ENCODE assay signal across 21 cellular contexts in the genomic region with DNA sequence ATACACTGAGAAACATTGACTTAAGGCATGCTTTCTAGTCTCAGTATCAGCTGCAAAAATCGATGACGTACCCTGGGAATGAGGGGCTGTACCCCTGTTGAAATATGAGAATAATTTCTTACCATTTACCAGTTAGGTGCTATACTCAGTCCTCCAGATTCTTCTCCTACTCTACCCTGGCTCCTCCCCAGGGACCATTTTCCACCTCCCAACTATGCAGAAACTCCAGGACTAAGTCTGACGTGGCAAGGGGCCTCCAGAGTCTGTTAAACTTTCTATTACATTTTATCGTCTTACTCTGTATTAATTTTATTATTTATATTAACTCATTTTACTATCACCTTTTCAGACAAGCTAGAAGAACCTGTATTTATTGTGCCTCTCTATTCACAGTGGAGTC.
DNase-seq lines count a peak whose midpoint lies in the region; ATAC-seq and TF ChIP-seq lines count a peak whose summit lies in the region.
"Had no signal": no experiment of that assay in that cellular context is flagged by ENCODE, and none has a peak within 500 bp of the region (broad histone marks: within the 10 kb centered on the region; RNA-seq: fewer than 3 reads in every experiment).

No MANE protein-coding gene starts in this region.

- no peaks in the 10 kb centered on the region for H3K36me3 Mint-ChIP-seq in activated CD8-positive, alpha-beta T cell treated with anti-CD3 and anti-CD28 coated beads, Interleukin-2, amount 10 ng/mL, durations not matched to agents 7 days and 5 days (ENCODE audit: low read depth)
- H3K36me3 Mint-ChIP-seq: activated naive CD4-positive, alpha-beta T cell treated with anti-CD3 and anti-CD28 coated beads, Interleukin-2, amount 50 U/mL, for 24 hours; WTC11 had no signal

- dilution Hi-C loops in IMR-90 (cut with HindIII; ENCODE audit: low sequenced_read_pairs, unreplicated experiment) = no loop called here

- no peaks in the 10 kb centered on the region for H3K27me3 Mint-ChIP-seq in activated CD8-positive, alpha-beta T cell treated with anti-CD3 and anti-CD28 coated beads, Interleukin-2, amount 10 ng/mL, durations not matched to agents 7 days and 5 days (ENCODE audit: low read depth)
- H3K27me3 Mint-ChIP-seq: activated CD4-positive, alpha-beta memory T cell treated with anti-CD3 and anti-CD28 coated beads, Interleukin-2, amount 10 ng/mL, durations not matched to agents 7 days and 5 days; activated naive CD4-positive, alpha-beta T cell treated with anti-CD3 and anti-CD28 coated beads, Interleukin-2, amount 50 U/mL, for 24 hours; activated T-cell treated with anti-CD3 and anti-CD28 coated beads, Interleukin-2, amount 50 U/mL, for 24 hours; effector memory CD8-positive, alpha-beta T cell; stimulated activated naive CD8-positive, alpha-beta T cell treated with anti-CD3 and anti-CD28 coated beads, Interleukin-15, amount 100 ng/mL, for 72 hours had no signal

- no peak overlapping the region for H4K8ac ChIP-seq in IMR-90 (ENCODE audit: low read depth in 2 of 2, low read length in 2 of 2)

- no peak overlapping the region for H3K4me3 Mint-ChIP-seq in activated CD8-positive, alpha-beta T cell treated with anti-CD3 and anti-CD28 coated beads, Interleukin-2, amount 10 ng/mL, durations not matched to agents 7 days and 5 days
- H3K4me3 Mint-ChIP-seq: activated CD4-positive, alpha-beta memory T cell treated with anti-CD3 and anti-CD28 coated beads, Interleukin-2, amount 10 ng/mL, durations not matched to agents 7 days and 5 days; activated naive CD4-positive, alpha-beta T cell treated with anti-CD3 and anti-CD28 coated beads, Interleukin-2, amount 50 U/mL, for 24 hours; activated T-cell treated with anti-CD3 and anti-CD28 coated beads, Interleukin-2, amount 50 U/mL, for 24 hours; effector memory CD8-positive, alpha-beta T cell; stimulated activated naive CD8-positive, alpha-beta T cell treated with anti-CD3 and anti-CD28 coated beads, Interleukin-15, amount 100 ng/mL, for 72 hours; T-helper 1 cell treated with Interleukin-12 subunit alpha and Interleukin-12 subunit beta and Interleukin-4 antibody, amounts not matched to agents 30 μg/mL and 1 μg/mL, for 36 hours; WTC11 had no signal

- POLR2A ChIA-PET in IMR-90 (lab: Charles Lee; ENCODE audit: unreplicated experiment) = no interaction called here
- POLR2A ChIA-PET in activated CD8-positive, alpha-beta T cell treated with anti-CD3 and anti-CD28 coated beads, Interleukin-2, amount 10 ng/mL, durations not matched to agents 7 days and 5 days (lab: Charles Lee) = no interaction called here

- no peaks in the 10 kb centered on the region for H3K79me2 ChIP-seq in hepatocyte

- in situ Hi-C loops in IMR-90 (cut with MboI; ENCODE audit: low sequenced_read_pairs) = no loop called here

- no peaks in the 10 kb centered on the region for H3K9me1 ChIP-seq in IMR-90 (ENCODE audit: insufficient read depth, low read length)

- H3K27ac ChIP-seq in IMR-90 (ENCODE audit: insufficient read depth, low read length) (no peak overlapping the region), caudate nucleus (ENCODE audit: low read depth, low read length) (peak overlapping the region; percentile 32), hepatocyte (peak overlapping the region; percentile 28), thoracic aorta (peak overlapping the region; percentile 72 to 75), body of pancreas (no peak overlapping the region)
- H3K27ac ChIP-seq: HL-60 had no signal

- H3K36me3 ChIP-seq in IMR-90 (ENCODE audit: control insufficient read depth, insufficient read depth, low read length) (no peaks in the 10 kb centered on the region), hepatocyte (replicated peaks; ENCODE audit: insufficient read depth, low read depth) (no peaks in the 10 kb centered on the region), thoracic aorta (no peaks in the 10 kb centered on the region), body of pancreas (replicated peaks in 1 of 2; ENCODE audit: insufficient read depth in 1 of 2, low read depth in 2 of 2) (no peaks in the 10 kb centered on the region)

- no peak for TF ChIP-seq POLR2A in IMR-90 (IDR thresholded peaks at IDR 0.05; ENCODE audit: low read depth, low read length)
- no peak for TF ChIP-seq POLR2A in body of pancreas (IDR thresholded peaks at IDR 0.05)

- H3K27ac Mint-ChIP-seq in activated CD8-positive, alpha-beta T cell treated with anti-CD3 and anti-CD28 coated beads, Interleukin-2, amount 10 ng/mL, durations not matched to agents 7 days and 5 days = no peak overlapping the region
- H3K27ac Mint-ChIP-seq: activated CD4-positive, alpha-beta memory T cell treated with anti-CD3 and anti-CD28 coated beads, Interleukin-2, amount 10 ng/mL, durations not matched to agents 7 days and 5 days; activated naive CD4-positive, alpha-beta T cell treated with anti-CD3 and anti-CD28 coated beads, Interleukin-2, amount 50 U/mL, for 24 hours; activated T-cell treated with anti-CD3 and anti-CD28 coated beads, Interleukin-2, amount 50 U/mL, for 24 hours; effector memory CD8-positive, alpha-beta T cell; stimulated activated naive CD8-positive, alpha-beta T cell treated with anti-CD3 and anti-CD28 coated beads, Interleukin-15, amount 100 ng/mL, for 72 hours; T-helper 1 cell treated with Interleukin-12 subunit alpha and Interleukin-12 subunit beta and Interleukin-4 antibody, amounts not matched to agents 30 μg/mL and 1 μg/mL, for 36 hours; WTC11 had no signal

- DNase-seq in IMR-90 (no peak), caudate nucleus (lab: John Stamatoyannopoulos, UW) (no peak), hepatocyte (ENCODE audit: low spot score) (no peak), thoracic aorta (ENCODE audit: low spot score) (no peak), body of pancreas (no peak)
- no peak for DNase-seq in activated CD8-positive, alpha-beta T cell treated with anti-CD3 and anti-CD28 coated beads, Interleukin-2, amount 10 ng/mL, durations not matched to agents 7 days and 5 days
- DNase-seq: activated CD4-positive, alpha-beta memory T cell treated with anti-CD3 and anti-CD28 coated beads, Interleukin-2, amount 10 ng/mL, durations not matched to agents 7 days and 5 days; activated T-cell treated with anti-CD3 and anti-CD28 coated beads, Interleukin-2, amount 50 U/mL, for 24 hours; Calu3; effector memory CD8-positive, alpha-beta T cell; H7; kidney glomerular epithelial cell; NCI-H187 treated with DMSO at 0.1 percent for 48 hours; NCI-H446 treated with DMSO at 0.1 percent for 48 hours; retina; stimulated activated naive CD8-positive, alpha-beta T cell treated with anti-CD3 and anti-CD28 coated beads, Interleukin-15, amount 100 ng/mL, for 72 hours had no signal

- CTCF ChIA-PET in IMR-90 (lab: Yijun Ruan, JAX) = no interaction called here
- CTCF ChIA-PET in activated CD8-positive, alpha-beta T cell treated with anti-CD3 and anti-CD28 coated beads, Interleukin-2, amount 10 ng/mL, durations not matched to agents 7 days and 5 days (lab: Charles Lee) = no interaction called here

- TF ChIP-seq CTCF in IMR-90 (conservative IDR thresholded peaks at IDR 0.05; ENCODE audit: low read depth, low read length) (no peak), hepatocyte (IDR thresholded peaks at IDR 0.05; ENCODE audit: poor library complexity) (no peak), thoracic aorta (IDR thresholded peaks at IDR 0.05) (no peak), body of pancreas (IDR thresholded peaks at IDR 0.05) (no peak)

- H3K9me3 ChIP-seq in IMR-90 (ENCODE audit: control insufficient read depth, insufficient read depth, low read length) = no peaks in the 10 kb centered on the region
- H3K9me3 ChIP-seq in hepatocyte (ENCODE audit: low read depth) = no peaks in the 10 kb centered on the region
- H3K9me3 ChIP-seq in thoracic aorta = no peaks in the 10 kb centered on the region
- H3K9me3 ChIP-seq in body of pancreas = no peaks in the 10 kb centered on the region

- H2BK20ac ChIP-seq in IMR-90 (ENCODE audit: low read depth, low read length) = no peak overlapping the region

- no peak overlapping the region for H3K9ac ChIP-seq in IMR-90 (ENCODE audit: low read depth, low read length)

- H2BK5ac ChIP-seq in IMR-90 (ENCODE audit: low read depth, low read length, poor library complexity, severe bottlenecking) = no peak overlapping the region

- H2BK15ac ChIP-seq in IMR-90 (ENCODE audit: low read depth, low read length) = no peak overlapping the region

- no peak overlapping the region for H2AK5ac ChIP-seq in IMR-90 (ENCODE audit: low read depth, low read length)

- no peak for TF ChIP-seq RAD21 in IMR-90 (IDR thresholded peaks at IDR 0.05; ENCODE audit: low read length)

- no peaks in the 10 kb centered on the region for H3K4me1 ChIP-seq in IMR-90 (ENCODE audit: control insufficient read depth, insufficient read depth, low read length)
- H3K4me1 ChIP-seq in hepatocyte (ENCODE audit: insufficient read depth) = peaks cover 3% of the 10 kb centered on the region
- peaks cover 8 to 32% of the 10 kb centered on the region in 2 donors for H3K4me1 ChIP-seq in thoracic aorta (ENCODE audit: control insufficient read depth in 1 of 2, low read depth in 2 of 2)
- no peaks in the 10 kb centered on the region for H3K4me1 ChIP-seq in body of pancreas

- no peak overlapping the region for H3K18ac ChIP-seq in IMR-90 (ENCODE audit: low read depth, low read length)

- H3K56ac ChIP-seq in IMR-90 (ENCODE audit: extremely low read depth, insufficient read depth, low read length) = no peak overlapping the region

- ATAC-seq in IMR-90 (ENCODE audit: low read depth) (peak; percentile 14; the same call in 1 of the 2 replicates), thoracic aorta (ENCODE audit: insufficient number of reproducible peaks, low FRiP score, low read depth) (no peak), GM21723 (IDR thresholded peaks at IDR 0.05; ENCODE audit: unreplicated experiment) (no peak), body of pancreas (no peak)
- no peak for ATAC-seq in activated CD8-positive, alpha-beta T cell treated with anti-CD3 and anti-CD28 coated beads, Interleukin-2, amount 10 ng/mL, durations not matched to agents 7 days and 5 days
- ATAC-seq: effector memory CD8-positive, alpha-beta T cell; stimulated activated naive CD8-positive, alpha-beta T cell treated with anti-CD3 and anti-CD28 coated beads, Interleukin-15, amount 100 ng/mL, for 72 hours; WTC11 had no signal

- H3K79me1 ChIP-seq in IMR-90 (ENCODE audit: low read depth in 1 of 2, low read length in 2 of 2) = no peaks in the 10 kb centered on the region

- BruUV-seq in IMR-90 (replicated peaks; lab: Mats Ljungman, UMichigan) = no TSS peak

- H3K4ac ChIP-seq in IMR-90 (ENCODE audit: low read depth, low read length) = no peak overlapping the region

- H3K4me3 ChIP-seq in IMR-90 (ENCODE audit: insufficient read depth, low read depth, low read length) (no peak overlapping the region), hepatocyte (no peak overlapping the region), thoracic aorta (peak overlapping the region; percentile 53), body of pancreas (no peak overlapping the region)

- H3K23ac ChIP-seq in IMR-90 (ENCODE audit: low read depth, low read length) = no peak overlapping the region

- no peak overlapping the region for H2BK120ac ChIP-seq in IMR-90 (ENCODE audit: low read depth, low read length)

- no CpG with 5 or more reads among the region's 4 CpGs for WGBS in IMR-90 (ENCODE audit: extremely low coverage in 2 of 2, insufficient read length in 1 of 2), 2 experiments
- WGBS in hepatocyte (ENCODE audit: low lambda C conversion rate, missing lambda C conversion rate) = 81% methylated on average over 4 of the region's 4 CpGs
- WGBS in body of pancreas, 2 donors = 69 to 79% methylated on average over 4 of the region's 4 CpGs

- no peak overlapping the region for H2AFZ ChIP-seq in IMR-90 (replicated peaks; ENCODE audit: low read length, poor library complexity)
- H2AFZ ChIP-seq in hepatocyte = no peak overlapping the region

- H3K27me3 ChIP-seq in IMR-90 (ENCODE audit: control insufficient read depth, insufficient read depth, low read length) (no peaks in the 10 kb centered on the region), hepatocyte (no peaks in the 10 kb centered on the region), thoracic aorta (replicated peaks; ENCODE audit: insufficient read depth) (no peaks in the 10 kb centered on the region), body of pancreas (no peaks in the 10 kb centered on the region)

- H4K20me1 ChIP-seq in IMR-90 (ENCODE audit: insufficient read depth, low read length) (no peaks in the 10 kb centered on the region), hepatocyte (ENCODE audit: insufficient read depth, poor library complexity, severe bottlenecking) (no peaks in the 10 kb centered on the region)

- no peak overlapping the region for H4K5ac ChIP-seq in IMR-90 (ENCODE audit: low read depth, low read length)

- no peaks in the 10 kb centered on the region for H3K9me3 Mint-ChIP-seq in activated CD8-positive, alpha-beta T cell treated with anti-CD3 and anti-CD28 coated beads, Interleukin-2, amount 10 ng/mL, durations not matched to agents 7 days and 5 days (ENCODE audit: insufficient read depth)
- H3K9me3 Mint-ChIP-seq: activated naive CD4-positive, alpha-beta T cell treated with anti-CD3 and anti-CD28 coated beads, Interleukin-2, amount 50 U/mL, for 24 hours; activated T-cell treated with anti-CD3 and anti-CD28 coated beads, Interleukin-2, amount 50 U/mL, for 24 hours; stimulated activated naive CD8-positive, alpha-beta T cell treated with anti-CD3 and anti-CD28 coated beads, Interleukin-15, amount 100 ng/mL, for 72 hours; WTC11 had no signal

- H3K4me2 ChIP-seq in IMR-90 (ENCODE audit: low read depth, low read length) (no peak overlapping the region), hepatocyte (no peak overlapping the region)

- H3K4me1 Mint-ChIP-seq in activated CD8-positive, alpha-beta T cell treated with anti-CD3 and anti-CD28 coated beads, Interleukin-2, amount 10 ng/mL, durations not matched to agents 7 days and 5 days (ENCODE audit: low read depth) = no peaks in the 10 kb centered on the region
- H3K4me1 Mint-ChIP-seq: activated CD4-positive, alpha-beta memory T cell treated with anti-CD3 and anti-CD28 coated beads, Interleukin-2, amount 10 ng/mL, durations not matched to agents 7 days and 5 days; activated naive CD4-positive, alpha-beta T cell treated with anti-CD3 and anti-CD28 coated beads, Interleukin-2, amount 50 U/mL, for 24 hours; stimulated activated naive CD8-positive, alpha-beta T cell treated with anti-CD3 and anti-CD28 coated beads, Interleukin-15, amount 100 ng/mL, for 72 hours had no signal

- no peak overlapping the region for H4K91ac ChIP-seq in IMR-90 (ENCODE audit: insufficient read depth, low read depth, low read length)

- H2AK9ac ChIP-seq in IMR-90 (replicated peaks; ENCODE audit: low read depth, low read length, poor library complexity) = no peak overlapping the region

- intact Hi-C loops in IMR-90 (cut with micrococcal nuclease) (no loop called here), body of pancreas (cut with DNase I) (no loop called here)

- no peaks in the 10 kb centered on the region for H3K9me2 ChIP-seq in hepatocyte (replicated peaks; ENCODE audit: insufficient read depth)

- no peak overlapping the region for H3K14ac ChIP-seq in IMR-90 (replicated peaks; ENCODE audit: low read depth, low read length)

Comparison
In these comparisons a context has a peak if more than half of its experiments do, and no peak if none do; other contexts are left out.
1. H3K27ac ChIP-seq: peak in caudate nucleus (single experiment), hepatocyte (single experiment) and thoracic aorta (2 of 2); none in IMR-90 (single experiment) and body of pancreas (0 of 4).